1 cellular context compared by ENCODE assay signal in the genomic region with DNA sequence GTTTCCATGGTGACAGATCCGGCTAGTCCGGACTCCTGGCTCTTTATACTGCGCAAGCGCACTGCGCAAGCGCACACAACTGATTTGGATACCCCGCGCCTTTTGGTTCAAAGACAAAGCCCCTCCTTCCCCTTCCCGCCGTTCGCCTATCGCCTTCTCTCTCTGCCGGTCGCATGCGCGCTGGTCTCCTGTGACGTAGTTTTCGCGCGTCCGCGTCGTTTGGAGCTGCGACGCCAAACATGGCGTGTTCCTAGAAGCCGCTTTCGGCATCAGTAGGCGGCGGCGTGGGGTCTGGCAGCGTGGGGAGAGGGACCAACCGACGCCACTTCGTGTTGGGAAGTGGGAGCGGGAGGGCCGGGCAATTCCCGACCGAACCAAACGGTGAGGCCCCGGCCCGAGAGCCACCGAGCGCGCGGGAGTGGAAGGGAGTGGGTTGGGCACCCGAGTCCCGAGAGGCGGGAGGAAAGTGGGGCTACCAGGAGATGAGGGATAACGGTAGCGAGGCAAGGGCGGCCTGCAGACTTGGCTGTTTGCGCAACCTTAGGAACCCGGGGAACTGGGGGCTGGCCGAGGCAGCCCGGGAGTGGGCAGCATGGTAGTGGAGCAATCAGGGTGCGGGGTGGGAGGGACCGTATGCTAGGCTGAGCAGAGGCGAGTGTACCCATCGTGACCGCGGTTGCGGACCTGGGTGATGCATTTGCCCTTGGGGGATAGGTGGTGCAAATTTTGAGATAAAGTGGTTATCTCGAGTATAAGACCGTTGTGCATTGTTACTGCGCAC.
TF ChIP-seq lines count a peak whose summit lies in the region.

A gene (plus strand): TSS at position 215 of the 781 bp plus-strand sequence. CDS start 24,517 bp downstream, outside the sequence.

TF ChIP-seq in K562, 482 proteins besides CTCF, POLR2A, EP300 and RAD21 (continued from another document and continues in another):
- TF ChIP-seq, protein P1, sequence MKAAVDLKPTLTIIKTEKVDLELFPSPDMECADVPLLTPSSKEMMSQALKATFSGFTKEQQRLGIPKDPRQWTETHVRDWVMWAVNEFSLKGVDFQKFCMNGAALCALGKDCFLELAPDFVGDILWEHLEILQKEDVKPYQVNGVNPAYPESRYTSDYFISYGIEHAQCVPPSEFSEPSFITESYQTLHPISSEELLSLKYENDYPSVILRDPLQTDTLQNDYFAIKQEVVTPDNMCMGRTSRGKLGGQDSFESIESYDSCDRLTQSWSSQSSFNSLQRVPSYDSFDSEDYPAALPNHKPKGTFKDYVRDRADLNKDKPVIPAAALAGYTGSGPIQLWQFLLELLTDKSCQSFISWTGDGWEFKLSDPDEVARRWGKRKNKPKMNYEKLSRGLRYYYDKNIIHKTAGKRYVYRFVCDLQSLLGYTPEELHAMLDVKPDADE (conservative IDR thresholded peaks at IDR 0.05; ENCODE audit: control insufficient read depth, low read depth, low read length), result peak; percentile 78
- TF ChIP-seq SIX5 (IDR thresholded peaks at IDR 0.05; ENCODE audit: borderline replicate concordance in 1 of 2, insufficient read depth in 1 of 2, low read depth in 1 of 2, low read length in 2 of 2) (peak in 1 of 2 experiments; percentile 56; a peak in 1 of 4 replicates), CHD1 (IDR thresholded peaks at IDR 0.05; ENCODE audit: low read length) (no peak), E2F3 (CRISPR knock-in tag; IDR thresholded peaks at IDR 0.05) (peak; percentile 62; the same call in 1 of the 2 replicates), CREBBP (IDR thresholded peaks at IDR 0.05; ENCODE audit: low read depth, low read length) (no peak), ETV6 (IDR thresholded peaks at IDR 0.05; ENCODE audit: borderline replicate concordance in 1 of 2, low read depth in 2 of 2, low read length in 1 of 2) (no peak), ETV6 (CRISPR knock-in tag; IDR thresholded peaks at IDR 0.05; ENCODE audit: borderline replicate concordance) (0 out of 2 replicates have a peak, but pooled peaks have one; percentile 55), XRCC3 (IDR thresholded peaks at IDR 0.05) (no peak), NFATC3 (IDR thresholded peaks at IDR 0.05) (no peak), ZNF778 (CRISPR knock-in tag; IDR thresholded peaks at IDR 0.05) (no peak), SMAD4 (CRISPR knock-in tag; conservative IDR thresholded peaks at IDR 0.05) (0 out of 2 replicates have a peak, but pooled peaks have one; percentile 46), MYC (IDR thresholded peaks at IDR 0.05; ENCODE audit: low read depth, low read length) (peak; percentile 93), MYC (CRISPR knock-in tag; IDR thresholded peaks at IDR 0.05; ENCODE audit: borderline replicate concordance, low read depth) (peak; percentile 81; the same call in 1 of the 2 replicates), MAFF (IDR thresholded peaks at IDR 0.05; ENCODE audit: low read length) (no peak), ZNF174 (CRISPR knock-in tag; IDR thresholded peaks at IDR 0.05) (no peak), PHB (CRISPR knock-in tag; IDR thresholded peaks at IDR 0.05) (no peak), ZNF134 (CRISPR knock-in tag; conservative IDR thresholded peaks at IDR 0.05) (no peak), RBM17 (IDR thresholded peaks at IDR 0.05; ENCODE audit: borderline replicate concordance, low read depth, low read length) (no peak), NCOA2 (IDR thresholded peaks at IDR 0.05; ENCODE audit: partially characterized antibody in 2 of 2) (no peak), ZNF175 (CRISPR knock-in tag; IDR thresholded peaks at IDR 0.05; ENCODE audit: low read depth) (no peak), SREBF1 (IDR thresholded peaks at IDR 0.05; ENCODE audit: borderline replicate concordance, low read depth, low read length) (no peak), MTA2 (IDR thresholded peaks at IDR 0.05; ENCODE audit: low read depth) (no peak), RBM39 (optimal IDR thresholded peaks at IDR 0.05; ENCODE audit: low read depth, low read length) (no peak), EGR1 (conservative IDR thresholded peaks at IDR 0.05) (peak; percentile 46), ZBTB1 (CRISPR knock-in tag; IDR thresholded peaks at IDR 0.05; ENCODE audit: borderline replicate concordance, low read depth) (no peak), RFX7 (CRISPR knock-in tag; IDR thresholded peaks at IDR 0.05) (no peak), ZNF668 (CRISPR knock-in tag; IDR thresholded peaks at IDR 0.05) (no peak), ZFX (CRISPR knock-in tag; IDR thresholded peaks at IDR 0.05) (peak; percentile 37; the same call in 1 of the 2 replicates), MCM2 (IDR thresholded peaks at IDR 0.05; ENCODE audit: low read depth) (no peak), ZNF212 (CRISPR knock-in tag; IDR thresholded peaks at IDR 0.05) (no peak), HMG20B (CRISPR knock-in tag; IDR thresholded peaks at IDR 0.05) (no peak), RFX1 (IDR thresholded peaks at IDR 0.05) (peak; percentile 100), PTRF (tag; IDR thresholded peaks at IDR 0.05) (no peak), BACH1 (tag; IDR thresholded peaks at IDR 0.05) (no peak), NCOA6 (IDR thresholded peaks at IDR 0.05) (no peak), NR2F6 (CRISPR knock-in tag; IDR thresholded peaks at IDR 0.05) (peak; percentile 70; the same call in 1 of the 2 replicates), GTF2A2 (tag; IDR thresholded peaks at IDR 0.05) (no peak), RNF2 (IDR thresholded peaks at IDR 0.05) (no peak), KDM4B (IDR thresholded peaks at IDR 0.05; ENCODE audit: borderline replicate concordance in 2 of 2, low read depth in 1 of 2) (no peak), IFI16 (CRISPR knock-in tag; IDR thresholded peaks at IDR 0.05) (no peak), ZC3H8 (IDR thresholded peaks at IDR 0.05) (no peak), ZNF586 (CRISPR knock-in tag; conservative IDR thresholded peaks at IDR 0.05) (no peak), HDAC8 (tag; IDR thresholded peaks at IDR 0.05) (no peak)
- TF ChIP-seq, protein P2, sequence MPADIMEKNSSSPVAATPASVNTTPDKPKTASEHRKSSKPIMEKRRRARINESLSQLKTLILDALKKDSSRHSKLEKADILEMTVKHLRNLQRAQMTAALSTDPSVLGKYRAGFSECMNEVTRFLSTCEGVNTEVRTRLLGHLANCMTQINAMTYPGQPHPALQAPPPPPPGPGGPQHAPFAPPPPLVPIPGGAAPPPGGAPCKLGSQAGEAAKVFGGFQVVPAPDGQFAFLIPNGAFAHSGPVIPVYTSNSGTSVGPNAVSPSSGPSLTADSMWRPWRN (IDR thresholded peaks at IDR 0.05; ENCODE audit: low read depth), result no peak
- TF ChIP-seq, protein P3, sequence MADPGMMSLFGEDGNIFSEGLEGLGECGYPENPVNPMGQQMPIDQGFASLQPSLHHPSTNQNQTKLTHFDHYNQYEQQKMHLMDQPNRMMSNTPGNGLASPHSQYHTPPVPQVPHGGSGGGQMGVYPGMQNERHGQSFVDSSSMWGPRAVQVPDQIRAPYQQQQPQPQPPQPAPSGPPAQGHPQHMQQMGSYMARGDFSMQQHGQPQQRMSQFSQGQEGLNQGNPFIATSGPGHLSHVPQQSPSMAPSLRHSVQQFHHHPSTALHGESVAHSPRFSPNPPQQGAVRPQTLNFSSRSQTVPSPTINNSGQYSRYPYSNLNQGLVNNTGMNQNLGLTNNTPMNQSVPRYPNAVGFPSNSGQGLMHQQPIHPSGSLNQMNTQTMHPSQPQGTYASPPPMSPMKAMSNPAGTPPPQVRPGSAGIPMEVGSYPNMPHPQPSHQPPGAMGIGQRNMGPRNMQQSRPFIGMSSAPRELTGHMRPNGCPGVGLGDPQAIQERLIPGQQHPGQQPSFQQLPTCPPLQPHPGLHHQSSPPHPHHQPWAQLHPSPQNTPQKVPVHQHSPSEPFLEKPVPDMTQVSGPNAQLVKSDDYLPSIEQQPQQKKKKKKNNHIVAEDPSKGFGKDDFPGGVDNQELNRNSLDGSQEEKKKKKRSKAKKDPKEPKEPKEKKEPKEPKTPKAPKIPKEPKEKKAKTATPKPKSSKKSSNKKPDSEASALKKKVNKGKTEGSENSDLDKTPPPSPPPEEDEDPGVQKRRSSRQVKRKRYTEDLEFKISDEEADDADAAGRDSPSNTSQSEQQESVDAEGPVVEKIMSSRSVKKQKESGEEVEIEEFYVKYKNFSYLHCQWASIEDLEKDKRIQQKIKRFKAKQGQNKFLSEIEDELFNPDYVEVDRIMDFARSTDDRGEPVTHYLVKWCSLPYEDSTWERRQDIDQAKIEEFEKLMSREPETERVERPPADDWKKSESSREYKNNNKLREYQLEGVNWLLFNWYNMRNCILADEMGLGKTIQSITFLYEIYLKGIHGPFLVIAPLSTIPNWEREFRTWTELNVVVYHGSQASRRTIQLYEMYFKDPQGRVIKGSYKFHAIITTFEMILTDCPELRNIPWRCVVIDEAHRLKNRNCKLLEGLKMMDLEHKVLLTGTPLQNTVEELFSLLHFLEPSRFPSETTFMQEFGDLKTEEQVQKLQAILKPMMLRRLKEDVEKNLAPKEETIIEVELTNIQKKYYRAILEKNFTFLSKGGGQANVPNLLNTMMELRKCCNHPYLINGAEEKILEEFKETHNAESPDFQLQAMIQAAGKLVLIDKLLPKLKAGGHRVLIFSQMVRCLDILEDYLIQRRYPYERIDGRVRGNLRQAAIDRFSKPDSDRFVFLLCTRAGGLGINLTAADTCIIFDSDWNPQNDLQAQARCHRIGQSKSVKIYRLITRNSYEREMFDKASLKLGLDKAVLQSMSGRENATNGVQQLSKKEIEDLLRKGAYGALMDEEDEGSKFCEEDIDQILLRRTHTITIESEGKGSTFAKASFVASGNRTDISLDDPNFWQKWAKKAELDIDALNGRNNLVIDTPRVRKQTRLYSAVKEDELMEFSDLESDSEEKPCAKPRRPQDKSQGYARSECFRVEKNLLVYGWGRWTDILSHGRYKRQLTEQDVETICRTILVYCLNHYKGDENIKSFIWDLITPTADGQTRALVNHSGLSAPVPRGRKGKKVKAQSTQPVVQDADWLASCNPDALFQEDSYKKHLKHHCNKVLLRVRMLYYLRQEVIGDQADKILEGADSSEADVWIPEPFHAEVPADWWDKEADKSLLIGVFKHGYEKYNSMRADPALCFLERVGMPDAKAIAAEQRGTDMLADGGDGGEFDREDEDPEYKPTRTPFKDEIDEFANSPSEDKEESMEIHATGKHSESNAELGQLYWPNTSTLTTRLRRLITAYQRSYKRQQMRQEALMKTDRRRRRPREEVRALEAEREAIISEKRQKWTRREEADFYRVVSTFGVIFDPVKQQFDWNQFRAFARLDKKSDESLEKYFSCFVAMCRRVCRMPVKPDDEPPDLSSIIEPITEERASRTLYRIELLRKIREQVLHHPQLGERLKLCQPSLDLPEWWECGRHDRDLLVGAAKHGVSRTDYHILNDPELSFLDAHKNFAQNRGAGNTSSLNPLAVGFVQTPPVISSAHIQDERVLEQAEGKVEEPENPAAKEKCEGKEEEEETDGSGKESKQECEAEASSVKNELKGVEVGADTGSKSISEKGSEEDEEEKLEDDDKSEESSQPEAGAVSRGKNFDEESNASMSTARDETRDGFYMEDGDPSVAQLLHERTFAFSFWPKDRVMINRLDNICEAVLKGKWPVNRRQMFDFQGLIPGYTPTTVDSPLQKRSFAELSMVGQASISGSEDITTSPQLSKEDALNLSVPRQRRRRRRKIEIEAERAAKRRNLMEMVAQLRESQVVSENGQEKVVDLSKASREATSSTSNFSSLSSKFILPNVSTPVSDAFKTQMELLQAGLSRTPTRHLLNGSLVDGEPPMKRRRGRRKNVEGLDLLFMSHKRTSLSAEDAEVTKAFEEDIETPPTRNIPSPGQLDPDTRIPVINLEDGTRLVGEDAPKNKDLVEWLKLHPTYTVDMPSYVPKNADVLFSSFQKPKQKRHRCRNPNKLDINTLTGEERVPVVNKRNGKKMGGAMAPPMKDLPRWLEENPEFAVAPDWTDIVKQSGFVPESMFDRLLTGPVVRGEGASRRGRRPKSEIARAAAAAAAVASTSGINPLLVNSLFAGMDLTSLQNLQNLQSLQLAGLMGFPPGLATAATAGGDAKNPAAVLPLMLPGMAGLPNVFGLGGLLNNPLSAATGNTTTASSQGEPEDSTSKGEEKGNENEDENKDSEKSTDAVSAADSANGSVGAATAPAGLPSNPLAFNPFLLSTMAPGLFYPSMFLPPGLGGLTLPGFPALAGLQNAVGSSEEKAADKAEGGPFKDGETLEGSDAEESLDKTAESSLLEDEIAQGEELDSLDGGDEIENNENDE (IDR thresholded peaks at IDR 0.05; ENCODE audit: low read depth, low read length), result no peak
- TF ChIP-seq, protein P4, sequence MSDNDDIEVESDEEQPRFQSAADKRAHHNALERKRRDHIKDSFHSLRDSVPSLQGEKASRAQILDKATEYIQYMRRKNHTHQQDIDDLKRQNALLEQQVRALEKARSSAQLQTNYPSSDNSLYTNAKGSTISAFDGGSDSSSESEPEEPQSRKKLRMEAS (CRISPR knock-in tag; IDR thresholded peaks at IDR 0.05), result peak; percentile 85
- TF ChIP-seq, protein P5, sequence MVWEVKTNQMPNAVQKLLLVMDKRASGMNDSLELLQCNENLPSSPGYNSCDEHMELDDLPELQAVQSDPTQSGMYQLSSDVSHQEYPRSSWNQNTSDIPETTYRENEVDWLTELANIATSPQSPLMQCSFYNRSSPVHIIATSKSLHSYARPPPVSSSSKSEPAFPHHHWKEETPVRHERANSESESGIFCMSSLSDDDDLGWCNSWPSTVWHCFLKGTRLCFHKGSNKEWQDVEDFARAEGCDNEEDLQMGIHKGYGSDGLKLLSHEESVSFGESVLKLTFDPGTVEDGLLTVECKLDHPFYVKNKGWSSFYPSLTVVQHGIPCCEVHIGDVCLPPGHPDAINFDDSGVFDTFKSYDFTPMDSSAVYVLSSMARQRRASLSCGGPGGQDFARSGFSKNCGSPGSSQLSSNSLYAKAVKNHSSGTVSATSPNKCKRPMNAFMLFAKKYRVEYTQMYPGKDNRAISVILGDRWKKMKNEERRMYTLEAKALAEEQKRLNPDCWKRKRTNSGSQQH (CRISPR knock-in tag; IDR thresholded peaks at IDR 0.05), result peak; percentile 80
- TF ChIP-seq, protein P6, sequence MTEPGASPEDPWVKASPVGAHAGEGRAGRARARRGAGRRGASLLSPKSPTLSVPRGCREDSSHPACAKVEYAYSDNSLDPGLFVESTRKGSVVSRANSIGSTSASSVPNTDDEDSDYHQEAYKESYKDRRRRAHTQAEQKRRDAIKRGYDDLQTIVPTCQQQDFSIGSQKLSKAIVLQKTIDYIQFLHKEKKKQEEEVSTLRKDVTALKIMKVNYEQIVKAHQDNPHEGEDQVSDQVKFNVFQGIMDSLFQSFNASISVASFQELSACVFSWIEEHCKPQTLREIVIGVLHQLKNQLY (CRISPR knock-in tag; conservative IDR thresholded peaks at IDR 0.05), result no peak
- TF ChIP-seq, protein P7, sequence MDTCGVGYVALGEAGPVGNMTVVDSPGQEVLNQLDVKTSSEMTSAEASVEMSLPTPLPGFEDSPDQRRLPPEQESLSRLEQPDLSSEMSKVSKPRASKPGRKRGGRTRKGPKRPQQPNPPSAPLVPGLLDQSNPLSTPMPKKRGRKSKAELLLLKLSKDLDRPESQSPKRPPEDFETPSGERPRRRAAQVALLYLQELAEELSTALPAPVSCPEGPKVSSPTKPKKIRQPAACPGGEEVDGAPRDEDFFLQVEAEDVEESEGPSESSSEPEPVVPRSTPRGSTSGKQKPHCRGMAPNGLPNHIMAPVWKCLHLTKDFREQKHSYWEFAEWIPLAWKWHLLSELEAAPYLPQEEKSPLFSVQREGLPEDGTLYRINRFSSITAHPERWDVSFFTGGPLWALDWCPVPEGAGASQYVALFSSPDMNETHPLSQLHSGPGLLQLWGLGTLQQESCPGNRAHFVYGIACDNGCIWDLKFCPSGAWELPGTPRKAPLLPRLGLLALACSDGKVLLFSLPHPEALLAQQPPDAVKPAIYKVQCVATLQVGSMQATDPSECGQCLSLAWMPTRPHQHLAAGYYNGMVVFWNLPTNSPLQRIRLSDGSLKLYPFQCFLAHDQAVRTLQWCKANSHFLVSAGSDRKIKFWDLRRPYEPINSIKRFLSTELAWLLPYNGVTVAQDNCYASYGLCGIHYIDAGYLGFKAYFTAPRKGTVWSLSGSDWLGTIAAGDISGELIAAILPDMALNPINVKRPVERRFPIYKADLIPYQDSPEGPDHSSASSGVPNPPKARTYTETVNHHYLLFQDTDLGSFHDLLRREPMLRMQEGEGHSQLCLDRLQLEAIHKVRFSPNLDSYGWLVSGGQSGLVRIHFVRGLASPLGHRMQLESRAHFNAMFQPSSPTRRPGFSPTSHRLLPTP (IDR thresholded peaks at IDR 0.05; ENCODE audit: borderline replicate concordance, extremely low read depth, insufficient read length), result no peak
